8 cellular contexts compared by ENCODE assay signal in genomic region chr22:23281406-23282088, GRCh38.
A peak's percentile ranks its signal among the peaks of the same experiment; 100 is the strongest.
DNase-seq lines count a peak whose midpoint lies in the region; ATAC-seq and TF ChIP-seq lines count a peak whose summit lies in the region.

No MANE protein-coding gene starts in this region.

- DNase-seq in DMS79 (lab: John Stamatoyannopoulos, UW) (peak; percentile 43), SJCRH30 (peak; percentile 85 to 92), globus pallidus (ENCODE audit: low spot score) (peak; percentile 74), osteocyte (ENCODE audit: extremely low spot score, unreplicated experiment) (peak; percentile 94)
- DNase-seq in activated naive CD4-positive, alpha-beta T cell treated with Interleukin-2 at 50 U/mL for 16 hours, result peak; percentile 80

- H3K27ac ChIP-seq in KOPT-K1 (ENCODE audit: low read depth, low read length, poor library complexity, severe bottlenecking), result peak overlapping the region; percentile 22
- no peak overlapping the region for H3K27ac ChIP-seq in SJCRH30
- peak overlapping the region; percentile 40 for H3K27ac ChIP-seq in temporal lobe (ENCODE audit: low read depth, low read length)

- peaks cover 7% of the 10 kb centered on the region for H3K36me3 Mint-ChIP-seq in osteocyte (ENCODE audit: unreplicated experiment)

- peaks cover 23% of the 10 kb centered on the region for H3K4me1 Mint-ChIP-seq in osteocyte (ENCODE audit: unreplicated experiment)

- no peaks in the 10 kb centered on the region for H3K27me3 ChIP-seq in SJCRH30

- H3K27me3 Mint-ChIP-seq in osteocyte (ENCODE audit: unreplicated experiment), result no peaks in the 10 kb centered on the region

- no peak for ATAC-seq in HG02623 (IDR thresholded peaks at IDR 0.05; ENCODE audit: unreplicated experiment)

- no peak overlapping the region for H3K4me3 ChIP-seq in SJCRH30

- H3K9me3 ChIP-seq in KOPT-K1 (ENCODE audit: insufficient read depth, low read length, poor library complexity, severe bottlenecking) (no peaks in the 10 kb centered on the region), SJCRH30 (replicated peaks) (no peaks in the 10 kb centered on the region)

- H3K9me3 Mint-ChIP-seq in osteocyte (ENCODE audit: unreplicated experiment), result no peaks in the 10 kb centered on the region

- no peaks in the 10 kb centered on the region; the same call in 1 of the 2 replicates for H3K4me1 ChIP-seq in SJCRH30

- peak; percentile 97 for TF ChIP-seq CTCF in osteocyte (IDR thresholded peaks at IDR 0.05)

- H3K27ac Mint-ChIP-seq in osteocyte (ENCODE audit: unreplicated experiment), result peak overlapping the region; percentile 77

- H3K36me3 ChIP-seq in KOPT-K1 (ENCODE audit: insufficient read depth, low read length) (peaks cover 86% of the 10 kb centered on the region), SJCRH30 (peaks cover 10% of the 10 kb centered on the region)

- H3K4me3 Mint-ChIP-seq in osteocyte (ENCODE audit: unreplicated experiment), result no peak overlapping the region

Comparison
In these comparisons a context has a peak if more than half of its experiments do, and no peak if none do; other contexts are left out.
1. DNase-seq: peak in every context shown above with its lines; median percentile 94 in osteocyte; 88 in SJCRH30; 80 in activated naive CD4-positive, alpha-beta T cell treated with Interleukin-2 at 50 U/mL for 16 hours; 74 in globus pallidus; 43 in DMS79.